In genomic region chr1:82258887-82259286, GRCh38 we compare ENCODE assay signal across 27 cellular contexts.
"Had no signal": no experiment of that assay in that cellular context is flagged by ENCODE, and none has a peak within 500 bp of the region (broad histone marks: within the 10 kb centered on the region; RNA-seq: fewer than 3 reads in every experiment).

No MANE protein-coding gene starts in this region.

- H3K9me3 ChIP-seq: ascending aorta, breast epithelium, colonic mucosa, esophagus squamous epithelium had no signal

- H3K27ac ChIP-seq: ascending aorta, breast epithelium, cardiac muscle cell, colonic mucosa, epithelial cell of prostate, esophagus squamous epithelium, VCaP had no signal

- H3K36me3 ChIP-seq: ascending aorta, breast epithelium, cardiac muscle cell, colonic mucosa, esophagus squamous epithelium had no signal

- H3K4me3 ChIP-seq: ascending aorta, breast epithelium, cardiac muscle cell, colonic mucosa, esophagus squamous epithelium had no signal

- H3K4me1 ChIP-seq: ascending aorta, breast epithelium, colonic mucosa, esophagus squamous epithelium had no signal

- H3K27me3 ChIP-seq: ascending aorta, breast epithelium, cardiac muscle cell, colonic mucosa, esophagus squamous epithelium had no signal

- ATAC-seq: activated naive CD4-positive, alpha-beta T cell treated with anti-CD3 and anti-CD28 coated beads, Interleukin-2, amount 50 U/mL, for 72 hours; activated T-cell treated with anti-CD3 and anti-CD28 coated beads, Interleukin-2, amount 50 U/mL, for 72 hours; WTC11 had no signal

- DNase-seq: activated CD4-positive, alpha-beta memory T cell treated with anti-CD3 and anti-CD28 coated beads, Interleukin-2, amount 10 ng/mL, durations not matched to agents 7 days and 5 days; activated CD4-positive, alpha-beta T cell treated with anti-CD3 and anti-CD28 coated beads for 1 hour; activated CD4-positive, alpha-beta T cell treated with anti-CD3 and anti-CD28 coated beads for 4 hours; activated CD4-positive, alpha-beta T cell treated with anti-CD3 and anti-CD28 coated beads, Interleukin-2, amount 10 ng/mL, durations not matched to agents 7 days and 5 days; activated CD4-positive, alpha-beta T cell treated with anti-CD3 and anti-CD28 coated beads, Interleukin-2, amount 50 U/mL, for 4 hours; activated CD8-positive, alpha-beta memory T cell treated with anti-CD3 and anti-CD28 coated beads, Interleukin-2, amount 50 U/mL, for 48 hours; activated gamma-delta T cell; activated naive CD4-positive, alpha-beta T cell; activated naive CD4-positive, alpha-beta T cell treated with anti-CD3 and anti-CD28 coated beads, Interleukin-2, amount 10 ng/mL, durations not matched to agents 7 days and 5 days; activated naive CD8-positive, alpha-beta T cell treated with anti-CD3 and anti-CD28 coated beads, Interleukin-2, amount 10 ng/mL, durations not matched to agents 7 days and 5 days; activated T-cell treated with anti-CD3 and anti-CD28 coated beads for 4 hours; activated T-cell treated with anti-CD3 and anti-CD28 coated beads, Interleukin-2, amount 50 U/mL, for 24 hours; activated T-cell treated with anti-CD3 and anti-CD28 coated beads, Interleukin-2, amount 50 U/mL, for 72 hours; central memory CD4-positive, alpha-beta T cell; cerebellar nuclear complex; colonic mucosa; effector CD8-positive, alpha-beta T cell; esophagus squamous epithelium; head of caudate nucleus; T-helper 2 cell had no signal
